ENCODE assay signal across 23 cellular contexts in the genomic region with DNA sequence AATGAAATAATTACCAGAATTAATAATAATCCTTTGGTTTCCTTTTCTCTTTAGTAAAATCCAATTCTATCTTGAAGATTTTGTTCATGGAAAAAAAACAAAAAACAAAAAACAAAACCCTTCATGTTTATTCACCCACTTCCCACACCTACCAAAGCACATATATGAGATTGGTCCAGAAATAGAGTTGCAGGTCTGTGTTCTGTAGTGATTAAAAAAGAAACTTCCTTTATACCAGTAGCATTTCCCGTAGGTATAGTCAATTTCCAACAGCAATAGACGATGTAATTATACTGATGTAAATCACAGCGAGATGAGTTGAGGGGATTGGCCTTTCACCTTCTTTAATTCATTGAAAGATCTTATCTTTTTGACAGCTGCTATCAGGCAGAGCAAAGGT.
DNase-seq lines count a peak whose midpoint lies in the region; ATAC-seq and TF ChIP-seq lines count a peak whose summit lies in the region.
"Had no signal": no experiment of that assay in that cellular context is flagged by ENCODE, and none has a peak within 500 bp of the region (broad histone marks: within the 10 kb centered on the region; RNA-seq: fewer than 3 reads in every experiment).

No MANE protein-coding gene starts in this region.

- H3K36me3 ChIP-seq in OCI-LY1 (ENCODE audit: insufficient read depth, low read length) = no peaks in the 10 kb centered on the region; the same call in 1 of the 2 replicates
- H3K36me3 ChIP-seq: adrenal gland, breast epithelium had no signal

- no peaks in the 10 kb centered on the region for H3K27me3 ChIP-seq in OCI-LY1 (ENCODE audit: insufficient read depth, low read length)
- H3K27me3 ChIP-seq: adrenal gland, breast epithelium had no signal

- in situ Hi-C loops in GM13976 (cut with MboI; ENCODE audit: low sequenced_read_pairs, unreplicated experiment) = no loop called here

- H3K4me1 ChIP-seq in OCI-LY1 (ENCODE audit: insufficient read depth, low read length, severe bottlenecking) = peaks cover 43% of the 10 kb centered on the region
- H3K4me1 ChIP-seq: adrenal gland, breast epithelium had no signal

- no peak overlapping the region for H3K9ac ChIP-seq in OCI-LY1 (ENCODE audit: low read length)

- no peaks in the 10 kb centered on the region for H3K36me3 Mint-ChIP-seq in mesothelial cell of epicardium
- H3K36me3 Mint-ChIP-seq: CD4-positive, alpha-beta memory T cell; T-cell had no signal

- no peak overlapping the region for H3K4me2 ChIP-seq in OCI-LY1 (ENCODE audit: low read length)

- TF ChIP-seq CTCF in GM13976 (IDR thresholded peaks at IDR 0.05; ENCODE audit: borderline replicate concordance, control extremely low read depth, extremely low read depth, insufficient read depth, missing control alignments) (no peak), OCI-LY1 (IDR thresholded peaks at IDR 0.05; ENCODE audit: low read length) (no peak), foreskin fibroblast (IDR thresholded peaks at IDR 0.05; ENCODE audit: low read depth, low read length) (no peak), mesothelial cell of epicardium (IDR thresholded peaks at IDR 0.05; ENCODE audit: unreplicated experiment) (no peak)

- no peaks in the 10 kb centered on the region for H3K9me3 ChIP-seq in OCI-LY1 (ENCODE audit: low read length)
- H3K9me3 ChIP-seq: adrenal gland, breast epithelium had no signal

- no peaks in the 10 kb centered on the region for H3K9me3 Mint-ChIP-seq in mesothelial cell of epicardium

- ATAC-seq in GM19438 (IDR thresholded peaks at IDR 0.05; ENCODE audit: low read depth, unreplicated experiment) (peak; percentile 57), HG02870 (IDR thresholded peaks at IDR 0.05; ENCODE audit: unreplicated experiment) (peak; percentile 85)
- ATAC-seq: right cardiac atrium, Right ventricle myocardium inferior, T-cell had no signal

- peak overlapping the region; percentile 56 for H3K27ac ChIP-seq in OCI-LY1 (ENCODE audit: low read depth, low read length, poor library complexity, severe bottlenecking)
- H3K27ac ChIP-seq: adrenal gland, breast epithelium had no signal

- no peaks in the 10 kb centered on the region for H3K4me1 Mint-ChIP-seq in mesothelial cell of epicardium
- H3K4me1 Mint-ChIP-seq: T-cell had no signal

- no peaks in the 10 kb centered on the region for H3K9me2 ChIP-seq in OCI-LY1 (ENCODE audit: low read depth, low read length)

- no peak overlapping the region for H3K4me3 Mint-ChIP-seq in mesothelial cell of epicardium
- H3K4me3 Mint-ChIP-seq: CD4-positive, alpha-beta memory T cell; T-cell had no signal

- no peak overlapping the region for H2AFZ ChIP-seq in OCI-LY1 (ENCODE audit: low read length)

- H3K4me3 ChIP-seq in OCI-LY1 (ENCODE audit: low read depth, low read length, poor library complexity, severe bottlenecking) = no peak overlapping the region
- H3K4me3 ChIP-seq in foreskin fibroblast (ENCODE audit: low read depth in 1 of 2, low read length in 2 of 2) = no peak overlapping the region
- H3K4me3 ChIP-seq: adrenal gland, breast epithelium, lung had no signal

- H4K20me1 ChIP-seq in OCI-LY1 (ENCODE audit: insufficient read depth, low read length) = no peaks in the 10 kb centered on the region

- H3K27me3 Mint-ChIP-seq in mesothelial cell of epicardium (ENCODE audit: low read depth) = peaks cover 9% of the 10 kb centered on the region
- H3K27me3 Mint-ChIP-seq: CD4-positive, alpha-beta memory T cell; T-cell had no signal

- DNase-seq in GM13976 (ENCODE audit: low spot score) (peak; percentile 47), GDM1 (lab: John Stamatoyannopoulos, UW) (no peak), foreskin fibroblast (no peak), mesothelial cell of epicardium (ENCODE audit: low spot score in 2 of 2, unreplicated experiment in 2 of 2) (no peak), retina (no peak)
- DNase-seq: activated CD4-positive, alpha-beta T cell treated with anti-CD3 and anti-CD28 coated beads, Interleukin-2, amount 50 U/mL, for 1 hour; activated gamma-delta T cell; adrenal gland; CD4-positive, alpha-beta memory T cell; dermis blood vessel endothelial cell; NCI-H1105; NCI-H2107; NCI-H510A; nucleus accumbens; right cardiac atrium; stimulated activated CD4-positive, alpha-beta T cell treated with anti-CD3 and anti-CD28 coated beads, Interleukin-15, amount 100 ng/mL, for 24 hours; T-cell had no signal

- H3F3A ChIP-seq in OCI-LY1 (ENCODE audit: insufficient read depth, low read length) = no peaks in the 10 kb centered on the region

- no peaks in the 10 kb centered on the region for H3K79me2 ChIP-seq in OCI-LY1 (ENCODE audit: insufficient read depth, low read length)

- H3K27ac Mint-ChIP-seq in mesothelial cell of epicardium = no peak overlapping the region
- H3K27ac Mint-ChIP-seq: CD4-positive, alpha-beta memory T cell; T-cell had no signal
